ENCODE assay signal across 1 cellular context in the genomic region with DNA sequence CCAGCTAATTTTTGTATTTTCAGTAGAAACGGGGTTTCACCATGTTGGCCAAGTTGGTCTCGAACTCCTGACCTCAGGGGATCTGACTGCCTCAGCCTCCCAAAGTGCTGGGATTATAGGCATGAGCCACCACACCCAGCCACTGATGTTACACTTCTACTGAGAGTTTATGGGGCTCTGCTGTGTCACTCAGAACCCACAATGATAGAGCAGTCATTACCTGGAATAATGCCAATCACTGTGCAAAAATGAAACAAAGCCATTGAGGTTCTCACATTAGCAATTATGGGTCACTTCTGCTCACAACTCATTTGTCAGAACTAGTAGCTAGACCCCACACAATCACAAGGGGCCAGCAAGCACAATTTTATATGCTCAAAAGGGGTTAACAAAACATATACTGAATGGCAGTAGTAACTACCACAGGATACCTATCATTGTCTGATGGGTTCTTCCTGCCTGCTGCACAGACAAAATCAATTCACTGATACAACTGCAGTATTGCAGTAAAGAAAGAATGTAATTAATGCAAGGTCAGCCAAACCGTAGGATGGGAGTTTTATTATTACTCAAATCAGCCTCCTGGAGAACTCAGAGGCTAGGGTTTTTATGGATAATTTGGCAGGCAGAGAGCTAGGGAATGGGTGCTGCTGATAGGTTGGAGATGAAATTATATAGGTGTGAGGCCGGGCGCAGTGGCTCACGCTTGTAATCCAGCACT.
A peak's percentile ranks its signal among the peaks of the same experiment; 100 is the strongest.
TF ChIP-seq lines count a peak whose summit lies in the region.

No MANE protein-coding gene starts in this region.

TF ChIP-seq in K562, 482 proteins besides CTCF, POLR2A, EP300 and RAD21 (continued from another document):
- TF ChIP-seq, protein P1, sequence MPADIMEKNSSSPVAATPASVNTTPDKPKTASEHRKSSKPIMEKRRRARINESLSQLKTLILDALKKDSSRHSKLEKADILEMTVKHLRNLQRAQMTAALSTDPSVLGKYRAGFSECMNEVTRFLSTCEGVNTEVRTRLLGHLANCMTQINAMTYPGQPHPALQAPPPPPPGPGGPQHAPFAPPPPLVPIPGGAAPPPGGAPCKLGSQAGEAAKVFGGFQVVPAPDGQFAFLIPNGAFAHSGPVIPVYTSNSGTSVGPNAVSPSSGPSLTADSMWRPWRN (IDR thresholded peaks at IDR 0.05; ENCODE audit: low read depth): no peak
- TF ChIP-seq, protein P2, sequence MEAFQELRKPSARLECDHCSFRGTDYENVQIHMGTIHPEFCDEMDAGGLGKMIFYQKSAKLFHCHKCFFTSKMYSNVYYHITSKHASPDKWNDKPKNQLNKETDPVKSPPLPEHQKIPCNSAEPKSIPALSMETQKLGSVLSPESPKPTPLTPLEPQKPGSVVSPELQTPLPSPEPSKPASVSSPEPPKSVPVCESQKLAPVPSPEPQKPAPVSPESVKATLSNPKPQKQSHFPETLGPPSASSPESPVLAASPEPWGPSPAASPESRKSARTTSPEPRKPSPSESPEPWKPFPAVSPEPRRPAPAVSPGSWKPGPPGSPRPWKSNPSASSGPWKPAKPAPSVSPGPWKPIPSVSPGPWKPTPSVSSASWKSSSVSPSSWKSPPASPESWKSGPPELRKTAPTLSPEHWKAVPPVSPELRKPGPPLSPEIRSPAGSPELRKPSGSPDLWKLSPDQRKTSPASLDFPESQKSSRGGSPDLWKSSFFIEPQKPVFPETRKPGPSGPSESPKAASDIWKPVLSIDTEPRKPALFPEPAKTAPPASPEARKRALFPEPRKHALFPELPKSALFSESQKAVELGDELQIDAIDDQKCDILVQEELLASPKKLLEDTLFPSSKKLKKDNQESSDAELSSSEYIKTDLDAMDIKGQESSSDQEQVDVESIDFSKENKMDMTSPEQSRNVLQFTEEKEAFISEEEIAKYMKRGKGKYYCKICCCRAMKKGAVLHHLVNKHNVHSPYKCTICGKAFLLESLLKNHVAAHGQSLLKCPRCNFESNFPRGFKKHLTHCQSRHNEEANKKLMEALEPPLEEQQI (IDR thresholded peaks at IDR 0.05): no peak
- no peak for TF ChIP-seq ZKSCAN8 (CRISPR knock-in tag; IDR thresholded peaks at IDR 0.05)
- no peak for TF ChIP-seq GATA2 (CRISPR knock-in tag; IDR thresholded peaks at IDR 0.05)
- TF ChIP-seq CREBBP (IDR thresholded peaks at IDR 0.05; ENCODE audit: low read depth, low read length): no peak
- no peak for TF ChIP-seq RBM34 (IDR thresholded peaks at IDR 0.05; ENCODE audit: borderline replicate concordance, insufficient read depth, low read length)
- TF ChIP-seq CAMTA2 (CRISPR knock-in tag; conservative IDR thresholded peaks at IDR 0.05): no peak
- peak; percentile 11 to 17; a peak in 1 of 4 replicates for TF ChIP-seq KDM1A (IDR thresholded peaks at IDR 0.05)
- no peak for TF ChIP-seq ZNF212 (CRISPR knock-in tag; IDR thresholded peaks at IDR 0.05)
- TF ChIP-seq CEBPG (CRISPR knock-in tag; IDR thresholded peaks at IDR 0.05): no peak
- TF ChIP-seq CEBPG (tag; conservative IDR thresholded peaks at IDR 0.05 in 1 of 2, IDR thresholded peaks at IDR 0.05 in 1 of 2): no peak
- TF ChIP-seq TRIM24 (IDR thresholded peaks at IDR 0.05): peak in 1 of 2 experiments; percentile 73; a peak in 2 of 4 replicates
